Comparison of ENCODE assay signal across 8 cellular contexts in the genomic region with DNA sequence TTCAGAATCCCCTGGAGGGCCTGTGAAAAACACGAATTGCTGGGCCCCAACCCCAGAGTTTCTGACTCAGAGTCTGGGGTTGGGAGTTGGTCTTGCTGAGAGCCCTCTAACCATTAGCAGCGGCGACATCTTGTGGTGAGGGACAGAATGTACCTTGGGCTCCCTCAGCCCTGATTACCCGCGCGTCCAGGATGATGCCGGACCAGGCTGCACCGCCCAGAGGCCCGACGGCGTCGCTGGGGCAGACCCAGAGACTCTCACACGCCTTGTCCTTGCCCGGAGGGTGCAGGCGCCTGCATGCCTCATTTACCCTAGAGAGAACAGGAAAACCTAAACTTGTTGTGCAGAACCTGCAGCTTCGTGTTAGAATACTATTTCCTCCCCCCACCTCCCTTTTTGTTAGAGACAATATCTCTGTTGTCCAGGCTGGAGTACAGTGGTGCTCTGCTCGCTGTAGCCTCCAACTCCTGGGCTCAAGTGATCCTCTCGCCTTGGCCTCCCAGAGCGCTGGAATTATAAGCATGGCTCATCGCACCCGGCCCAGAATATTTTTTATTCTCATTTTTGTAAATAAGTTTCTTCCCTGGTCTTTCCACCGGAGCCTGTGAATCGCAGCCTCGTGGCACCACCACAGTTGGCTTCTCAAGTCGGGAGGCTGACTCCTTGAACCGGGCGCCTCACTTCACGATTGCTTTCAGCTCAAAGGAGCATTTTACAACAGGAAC. TPM values are rescaled to one million over a fixed set of nuclear protein-coding genes. Genes with fewer than 3 reads are reported as not detected.
DNase-seq lines count a peak whose midpoint lies in the region; ATAC-seq and TF ChIP-seq lines count a peak whose summit lies in the region.

No MANE protein-coding gene starts in this region.

- H3K9me3 Mint-ChIP-seq in naive B cell, result no peaks in the 10 kb centered on the region

- ATAC-seq in GM21528 (IDR thresholded peaks at IDR 0.05; ENCODE audit: low FRiP score, unreplicated experiment) (peak; percentile 66), naive B cell (ENCODE audit: low read depth in 2 of 2) (peak; percentile 63 to 65)

- H3K4me1 ChIP-seq in OCI-LY1 (ENCODE audit: insufficient read depth, low read length, severe bottlenecking), result peaks cover 19% of the 10 kb centered on the region
- peaks cover 4% of the 10 kb centered on the region in 2 donors for H3K4me1 ChIP-seq in esophagus (ENCODE audit: control insufficient read depth in 2 of 2, insufficient read depth in 2 of 2, low read length in 1 of 2)

- H3K9ac ChIP-seq in OCI-LY1 (ENCODE audit: low read length), result no peak overlapping the region

- H3K79me2 ChIP-seq in OCI-LY1 (ENCODE audit: insufficient read depth, low read length), result no peaks in the 10 kb centered on the region

- H3K27me3 Mint-ChIP-seq in naive B cell, result peaks cover 0 to 9% (median 5%) of the 10 kb centered on the region in 3 donors

- H2AFZ ChIP-seq in OCI-LY1 (ENCODE audit: low read length), result no peak overlapping the region

- no peak overlapping the region for H3K27ac ChIP-seq in OCI-LY1 (ENCODE audit: low read depth, low read length, poor library complexity, severe bottlenecking)
- H3K27ac ChIP-seq in esophagus (ENCODE audit: low read depth in 2 of 2, low read length in 1 of 2), result peak overlapping the region; percentile 6 to 89

- H3K4me2 ChIP-seq in OCI-LY1 (ENCODE audit: low read length), result peak overlapping the region; percentile 49

- no peaks in the 10 kb centered on the region for H3K36me3 ChIP-seq in OCI-LY1 (ENCODE audit: insufficient read depth, low read length)
- H3K36me3 ChIP-seq in esophagus (ENCODE audit: control insufficient read depth in 2 of 2, insufficient read depth in 2 of 2, low read length in 1 of 2), result no peaks in the 10 kb centered on the region

- DNase-seq in DMS153 (lab: John Stamatoyannopoulos, UW) (peak; percentile 82), HuH-7 (ENCODE audit: low spot score) (peak; percentile 86), naive B cell (peak; percentile 60)
- DNase-seq in activated CD8-positive, alpha-beta memory T cell treated with anti-CD3 and anti-CD28 coated beads, Interleukin-2, amount 50 U/mL, for 4 hours, result peak; percentile 69
- peak; percentile 53 to 78 for DNase-seq in stimulated activated CD8-positive, alpha-beta memory T cell treated with anti-CD3 and anti-CD28 coated beads, Interleukin-7, amount 100 ng/mL, for 48 hours (ENCODE audit: extremely low read depth in 1 of 2, low read depth in 1 of 2)

- H3K27me3 ChIP-seq in OCI-LY1 (ENCODE audit: insufficient read depth, low read length), result no peaks in the 10 kb centered on the region; the same call in 1 of the 2 replicates
- no peaks in the 10 kb centered on the region for H3K27me3 ChIP-seq in esophagus (ENCODE audit: control insufficient read depth in 1 of 2, insufficient read depth in 2 of 2, low read length in 2 of 2)

- H3K4me3 Mint-ChIP-seq in naive B cell, result peak overlapping the region; percentile 70 to 90 (median 82)

- no peaks in the 10 kb centered on the region for H3K9me3 ChIP-seq in OCI-LY1 (ENCODE audit: low read length)
- no peaks in the 10 kb centered on the region for H3K9me3 ChIP-seq in esophagus (ENCODE audit: control insufficient read depth in 2 of 2, insufficient read depth in 1 of 2, low read depth in 1 of 2, low read length in 1 of 2)

- peak overlapping the region in 1 of 6 donors; percentile 82 for H3K27ac Mint-ChIP-seq in naive B cell

- no peaks in the 10 kb centered on the region for H3K9me2 ChIP-seq in OCI-LY1 (ENCODE audit: low read depth, low read length)

- H3K4me3 ChIP-seq in OCI-LY1 (ENCODE audit: low read depth, low read length, poor library complexity, severe bottlenecking) (no peak overlapping the region), esophagus (ENCODE audit: low read depth in 1 of 2, low read length in 2 of 2) (no peak overlapping the region)

- peak; percentile 76 for TF ChIP-seq CTCF in OCI-LY1 (IDR thresholded peaks at IDR 0.05; ENCODE audit: low read length)

- 28 to 31% methylated on average over 28 of the region's 28 CpGs for WGBS in esophagus, 2 donors

- no peaks in the 10 kb centered on the region for H4K20me1 ChIP-seq in OCI-LY1 (ENCODE audit: insufficient read depth, low read length)

- H3K4me1 Mint-ChIP-seq in naive B cell, result peaks cover 27 to 40% (median 34%) of the 10 kb centered on the region in 3 donors

- H3K36me3 Mint-ChIP-seq in naive B cell, result no peaks in the 10 kb centered on the region

- no peaks in the 10 kb centered on the region for H3F3A ChIP-seq in OCI-LY1 (ENCODE audit: insufficient read depth, low read length)

RNA-seq across cellular contexts. Expression of a gene that starts 22.2 kb away (rescaled TPM):
- polyA plus RNA-seq in esophagus, result under 1 TPM; 0.02 to 0.04 TPM
- not detected for polyA plus RNA-seq in naive B cell (ENCODE audit: low read depth in 6 of 6)
